ENCODE assay signal across 8 cellular contexts in the genomic region with DNA sequence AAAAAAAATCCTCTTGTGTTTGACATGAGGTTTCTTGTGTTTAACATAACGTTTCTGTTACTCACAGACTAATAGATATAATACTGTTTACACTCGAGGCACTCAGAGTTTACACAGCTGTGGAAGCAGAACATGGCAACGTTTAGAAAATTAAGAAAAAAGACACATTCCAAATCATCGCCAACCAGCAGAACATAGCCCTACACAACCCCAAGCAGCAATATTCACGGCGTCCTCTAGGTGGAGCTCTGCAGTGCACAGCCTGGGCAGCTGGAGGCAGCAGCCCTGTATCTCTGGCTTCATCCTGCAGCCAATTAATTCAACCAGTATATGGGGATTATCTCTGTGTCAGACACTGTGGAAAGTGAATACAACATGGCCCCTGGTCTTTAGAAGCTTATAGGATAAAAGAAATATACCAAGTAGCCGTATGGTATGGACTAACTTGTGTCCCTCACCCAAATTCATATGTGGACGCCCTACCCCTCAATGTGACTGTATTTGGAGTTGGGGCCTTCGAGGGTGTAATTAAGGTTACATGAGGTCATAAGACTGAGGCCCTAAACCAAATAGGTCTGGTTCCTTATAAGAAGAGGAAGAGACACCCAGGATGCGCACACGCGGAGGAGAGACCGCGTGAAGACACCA.
DNase-seq lines count a peak whose midpoint lies in the region; ATAC-seq and TF ChIP-seq lines count a peak whose summit lies in the region.

No MANE protein-coding gene starts in this region.

- no peaks in the 10 kb centered on the region for H3K36me3 Mint-ChIP-seq in memory B cell

- H3K9me3 Mint-ChIP-seq in memory B cell, result no peaks in the 10 kb centered on the region

- H3K4me3 ChIP-seq in AG09309 (ENCODE audit: control insufficient read depth, low read depth, low read length), result no peak overlapping the region

- peak; percentile 96 for TF ChIP-seq CTCF in AG09309 (IDR thresholded peaks at IDR 0.05; ENCODE audit: control insufficient read depth, insufficient read depth, low read depth, low read length, missing control alignments)

- peak; percentile 87 for ATAC-seq in GM18511 (IDR thresholded peaks at IDR 0.05; ENCODE audit: unreplicated experiment)
- ATAC-seq in HG03045 (IDR thresholded peaks at IDR 0.05; ENCODE audit: unreplicated experiment), result peak; percentile 72
- peak; percentile 95 for ATAC-seq in memory B cell (ENCODE audit: low read depth)

- DNase-seq in AG09309 (ENCODE audit: low read depth), result peak; percentile 46
- peak; percentile 23 to 75 for DNase-seq in NCI-H526 (lab: John Stamatoyannopoulos, UW)
- DNase-seq in activated CD4-positive, alpha-beta T cell treated with anti-CD3 and anti-CD28 coated beads, Interleukin-2, amount 50 U/mL, for 48 hours, result peak; percentile 93
- DNase-seq in effector CD4-positive, alpha-beta T cell, result peak; percentile 72
- DNase-seq in memory B cell (ENCODE audit: low spot score in 2 of 2), result peak; percentile 76 to 87
- DNase-seq in stimulated activated CD8-positive, alpha-beta memory T cell treated with anti-CD3 and anti-CD28 coated beads, Interleukin-2, amount 100 ng/mL, for 1 hour (ENCODE audit: low read depth in 2 of 2), result peak; percentile 68 to 70

- peaks cover 13% of the 10 kb centered on the region for H3K27me3 Mint-ChIP-seq in memory B cell

- H3K4me3 Mint-ChIP-seq in memory B cell, result no peak overlapping the region

- no peak overlapping the region for H3K27ac Mint-ChIP-seq in memory B cell

- H3K4me1 Mint-ChIP-seq in memory B cell, result peaks cover 8% of the 10 kb centered on the region
